In the genomic region with DNA sequence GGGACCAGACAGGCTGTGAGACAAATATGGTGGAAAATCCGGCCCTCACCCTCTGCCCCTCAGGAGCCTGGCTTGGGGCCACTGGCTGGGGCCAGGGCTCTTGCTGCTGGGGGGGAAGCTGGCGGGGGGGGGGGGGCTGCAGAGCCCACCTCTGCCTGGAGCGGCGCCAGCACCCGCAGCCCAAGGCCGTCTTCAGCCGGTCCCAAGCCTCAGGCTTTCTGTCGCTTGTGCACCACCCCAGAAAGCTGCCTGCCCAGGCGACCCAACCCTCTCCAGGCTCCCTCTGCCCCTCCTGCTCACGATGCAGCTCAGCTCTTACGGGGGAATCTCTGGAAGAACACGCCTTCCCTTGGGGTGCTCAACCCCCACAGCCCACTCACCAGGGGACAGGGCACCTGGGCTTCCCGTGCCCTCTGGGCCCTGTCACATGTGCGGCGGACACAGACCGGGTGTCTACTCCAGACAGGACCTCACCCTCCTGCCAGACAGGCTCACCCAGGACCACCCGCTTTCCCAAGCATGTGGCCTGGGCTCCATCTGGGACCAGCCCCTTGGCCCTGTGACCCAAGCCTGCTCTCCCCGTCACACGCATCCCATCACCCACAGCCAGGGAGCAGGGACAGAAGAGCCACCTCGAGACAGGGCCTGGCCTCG, we compare ENCODE assay signal across 10 cellular contexts. TPM values are rescaled to one million over a fixed set of nuclear protein-coding genes. Genes with fewer than 3 reads are reported as not detected.
A peak's percentile ranks its signal among the peaks of the same experiment; 100 is the strongest.
DNase-seq lines count a peak whose midpoint lies in the region; ATAC-seq and TF ChIP-seq lines count a peak whose summit lies in the region.
"Had no signal": no experiment of that assay in that cellular context is flagged by ENCODE, and none has a peak within 500 bp of the region (broad histone marks: within the 10 kb centered on the region; RNA-seq: fewer than 3 reads in every experiment).

No MANE protein-coding gene starts in this region.

- no peak for TF ChIP-seq POLR2A in gastroesophageal sphincter (IDR thresholded peaks at IDR 0.05)
- no peak for TF ChIP-seq POLR2A in right lobe of liver (IDR thresholded peaks at IDR 0.05)

- H3K79me2 ChIP-seq in smooth muscle cell (ENCODE audit: low read depth) = no peaks in the 10 kb centered on the region

- no peaks in the 10 kb centered on the region for H3F3A ChIP-seq in smooth muscle cell (ENCODE audit: low read depth)

- WGBS in gastroesophageal sphincter (ENCODE audit: low coverage in 1 of 2), 2 donors = 100% methylated on average over 2 of the region's 21 CpGs; no CpG with 5 or more reads in 1 of the 2 donors
- 90% methylated on average over 21 of the region's 21 CpGs for WGBS in smooth muscle cell (ENCODE audit: low lambda C conversion rate)
- WGBS in right lobe of liver (ENCODE audit: insufficient coverage, low coverage, low lambda C conversion rate, missing lambda C conversion rate) = 92% methylated on average over 2 of the region's 21 CpGs

- no peaks in the 10 kb centered on the region for H3K9me3 Mint-ChIP-seq in activated CD4-positive, alpha-beta T cell treated with anti-CD3 and anti-CD28 coated beads, Interleukin-2, amount 10 ng/mL, durations not matched to agents 7 days and 5 days
- no peaks in the 10 kb centered on the region for H3K9me3 Mint-ChIP-seq in stimulated activated memory B cell treated with anti-CD40 and anti-IgM and Interleukin-4, amounts not matched to agents 10 μg/mL and 1 μg/mL and 100 μg/mL, for 72 hours
- H3K9me3 Mint-ChIP-seq: type B pancreatic cell had no signal

- no peak for TF ChIP-seq EP300 in gastroesophageal sphincter (IDR thresholded peaks at IDR 0.05)

- no peaks in the 10 kb centered on the region for H3K36me3 ChIP-seq in gastroesophageal sphincter
- H3K36me3 ChIP-seq in smooth muscle cell (ENCODE audit: low read depth) = no peaks in the 10 kb centered on the region
- H3K36me3 ChIP-seq in right lobe of liver = no peaks in the 10 kb centered on the region

- H3K4me1 ChIP-seq in gastroesophageal sphincter (peaks cover 0 to 4% (median 0%) of the 10 kb centered on the region in 3 donors), smooth muscle cell (ENCODE audit: low read depth) (no peaks in the 10 kb centered on the region), right lobe of liver (no peaks in the 10 kb centered on the region)

- CTCF ChIA-PET in activated CD4-positive, alpha-beta T cell treated with anti-CD3 and anti-CD28 coated beads, Interleukin-2, amount 10 ng/mL, durations not matched to agents 7 days and 5 days (lab: Charles Lee) = interaction anchor here (0.6 kb wide), 1 partner anchor 99 kb away, joined by 3 read pairs; no protein-coding TSS in a partner anchor

- no peak overlapping the region for H3K9ac ChIP-seq in smooth muscle cell (ENCODE audit: low read depth)

- H2AFZ ChIP-seq in smooth muscle cell (ENCODE audit: low read depth) = no peak overlapping the region

- H4K20me1 ChIP-seq in smooth muscle cell (ENCODE audit: low read depth) = no peaks in the 10 kb centered on the region

- POLR2A ChIA-PET in activated CD4-positive, alpha-beta T cell treated with anti-CD3 and anti-CD28 coated beads, Interleukin-2, amount 10 ng/mL, durations not matched to agents 7 days and 5 days (lab: Charles Lee) = no interaction called here

- ATAC-seq in gastroesophageal sphincter = no peak
- ATAC-seq in stimulated activated memory B cell treated with anti-CD40 and anti-IgM and Interleukin-4, amounts not matched to agents 10 μg/mL and 1 μg/mL and 100 μg/mL, for 72 hours = no peak
- ATAC-seq in right lobe of liver = no peak

- H3K4me3 ChIP-seq in gastroesophageal sphincter = peak overlapping the region in 1 of 2 donors; percentile 36
- no peak overlapping the region for H3K4me3 ChIP-seq in smooth muscle cell
- H3K4me3 ChIP-seq in right lobe of liver = no peak overlapping the region

- intact Hi-C loops in right lobe of liver (cut with DNase I) = no loop called here

- DNase-seq in activated CD4-positive, alpha-beta T cell treated with anti-CD3 and anti-CD28 coated beads, Interleukin-2, amount 10 ng/mL, durations not matched to agents 7 days and 5 days = no peak
- no peak for DNase-seq in activated CD4-positive, alpha-beta T cell treated with anti-CD3 and anti-CD28 coated beads for 1 hour
- no peak for DNase-seq in stimulated activated CD4-positive, alpha-beta T cell treated with anti-CD3 and anti-CD28 coated beads, Interleukin-2, amount 100 ng/mL, for 48 hours
- DNase-seq in smooth muscle cell (lab: John Stamatoyannopoulos, UW; ENCODE audit: unreplicated experiment) = no peak
- no peak for DNase-seq in right lobe of liver
- DNase-seq: OCI-M1 had no signal

- peaks cover 46% of the 10 kb centered on the region for H3K4me1 Mint-ChIP-seq in activated CD4-positive, alpha-beta T cell treated with anti-CD3 and anti-CD28 coated beads, Interleukin-2, amount 10 ng/mL, durations not matched to agents 7 days and 5 days
- peaks cover 21% of the 10 kb centered on the region for H3K4me1 Mint-ChIP-seq in stimulated activated memory B cell treated with anti-CD40 and anti-IgM and Interleukin-4, amounts not matched to agents 10 μg/mL and 1 μg/mL and 100 μg/mL, for 72 hours

- H3K36me3 Mint-ChIP-seq in activated CD4-positive, alpha-beta T cell treated with anti-CD3 and anti-CD28 coated beads, Interleukin-2, amount 10 ng/mL, durations not matched to agents 7 days and 5 days (ENCODE audit: low read depth) = peaks cover 3% of the 10 kb centered on the region
- no peaks in the 10 kb centered on the region for H3K36me3 Mint-ChIP-seq in stimulated activated memory B cell treated with anti-CD40 and anti-IgM and Interleukin-4, amounts not matched to agents 10 μg/mL and 1 μg/mL and 100 μg/mL, for 72 hours
- H3K36me3 Mint-ChIP-seq: type B pancreatic cell had no signal

- H3K27ac Mint-ChIP-seq in activated CD4-positive, alpha-beta T cell treated with anti-CD3 and anti-CD28 coated beads, Interleukin-2, amount 10 ng/mL, durations not matched to agents 7 days and 5 days = peak overlapping the region; percentile 98
- H3K27ac Mint-ChIP-seq in stimulated activated memory B cell treated with anti-CD40 and anti-IgM and Interleukin-4, amounts not matched to agents 10 μg/mL and 1 μg/mL and 100 μg/mL, for 72 hours = peak overlapping the region; percentile 81
- H3K27ac Mint-ChIP-seq: type B pancreatic cell had no signal

- peak overlapping the region; percentile 64 for H3K27ac ChIP-seq in VCaP
- H3K27ac ChIP-seq in gastroesophageal sphincter = peak overlapping the region in 3 of 4 donors; percentile 32 to 64 (median 60)
- no peak overlapping the region for H3K27ac ChIP-seq in smooth muscle cell (ENCODE audit: low read depth)
- no peak overlapping the region for H3K27ac ChIP-seq in right lobe of liver

- no peak for TF ChIP-seq CTCF in VCaP (conservative IDR thresholded peaks at IDR 0.05)
- TF ChIP-seq CTCF in gastroesophageal sphincter (IDR thresholded peaks at IDR 0.05) = no peak
- TF ChIP-seq CTCF in smooth muscle cell (IDR thresholded peaks at IDR 0.05; ENCODE audit: borderline replicate concordance, insufficient read depth, poor library complexity, severe bottlenecking) = no peak
- no peak for TF ChIP-seq CTCF in right lobe of liver (IDR thresholded peaks at IDR 0.05)

- no peak overlapping the region for H3K4me2 ChIP-seq in smooth muscle cell

- H3K9me3 ChIP-seq in gastroesophageal sphincter (no peaks in the 10 kb centered on the region), smooth muscle cell (replicated peaks; ENCODE audit: low read depth) (no peaks in the 10 kb centered on the region), right lobe of liver (no peaks in the 10 kb centered on the region)

- no peaks in the 10 kb centered on the region for H3K27me3 Mint-ChIP-seq in activated CD4-positive, alpha-beta T cell treated with anti-CD3 and anti-CD28 coated beads, Interleukin-2, amount 10 ng/mL, durations not matched to agents 7 days and 5 days
- H3K27me3 Mint-ChIP-seq in stimulated activated memory B cell treated with anti-CD40 and anti-IgM and Interleukin-4, amounts not matched to agents 10 μg/mL and 1 μg/mL and 100 μg/mL, for 72 hours = no peaks in the 10 kb centered on the region
- H3K27me3 Mint-ChIP-seq: type B pancreatic cell had no signal

- no peak overlapping the region for H3K4me3 Mint-ChIP-seq in activated CD4-positive, alpha-beta T cell treated with anti-CD3 and anti-CD28 coated beads, Interleukin-2, amount 10 ng/mL, durations not matched to agents 7 days and 5 days
- no peak overlapping the region for H3K4me3 Mint-ChIP-seq in stimulated activated memory B cell treated with anti-CD40 and anti-IgM and Interleukin-4, amounts not matched to agents 10 μg/mL and 1 μg/mL and 100 μg/mL, for 72 hours
- H3K4me3 Mint-ChIP-seq: type B pancreatic cell had no signal

- H3K27me3 ChIP-seq in gastroesophageal sphincter = no peaks in the 10 kb centered on the region
- no peaks in the 10 kb centered on the region for H3K27me3 ChIP-seq in smooth muscle cell (ENCODE audit: low read depth)
- no peaks in the 10 kb centered on the region for H3K27me3 ChIP-seq in right lobe of liver

RNA-seq across cellular contexts. Expression of a gene that starts 43.9 kb away (rescaled TPM):
- 1 to 10 TPM; 1.2 to 1.6 TPM for total RNA-seq in activated CD4-positive, alpha-beta T cell treated with anti-CD3 and anti-CD28 coated beads, Interleukin-2, amount 10 ng/mL, durations not matched to agents 7 days and 5 days
- 1 to 10 TPM; 1.6 to 2.6 (median 1.9) TPM for total RNA-seq in gastroesophageal sphincter
- 7.4 and 7.6 TPM in 2 replicates for total RNA-seq in smooth muscle cell
- 6.0 and 8.2 TPM in 2 replicates for polyA plus RNA-seq in smooth muscle cell
- under 1 TPM in 3 of 6 experiments, not detected in 3; 0.24 to 0.31 (median 0.25) TPM for total RNA-seq in right lobe of liver

Comparison
In these comparisons a context has a peak if more than half of its experiments do, and no peak if none do; other contexts are left out.
1. H3K27ac ChIP-seq: peak in VCaP (single experiment) and gastroesophageal sphincter (3 of 4); none in smooth muscle cell (single experiment) and right lobe of liver (0 of 3).